8 cellular contexts compared by ENCODE assay signal in the genomic region with DNA sequence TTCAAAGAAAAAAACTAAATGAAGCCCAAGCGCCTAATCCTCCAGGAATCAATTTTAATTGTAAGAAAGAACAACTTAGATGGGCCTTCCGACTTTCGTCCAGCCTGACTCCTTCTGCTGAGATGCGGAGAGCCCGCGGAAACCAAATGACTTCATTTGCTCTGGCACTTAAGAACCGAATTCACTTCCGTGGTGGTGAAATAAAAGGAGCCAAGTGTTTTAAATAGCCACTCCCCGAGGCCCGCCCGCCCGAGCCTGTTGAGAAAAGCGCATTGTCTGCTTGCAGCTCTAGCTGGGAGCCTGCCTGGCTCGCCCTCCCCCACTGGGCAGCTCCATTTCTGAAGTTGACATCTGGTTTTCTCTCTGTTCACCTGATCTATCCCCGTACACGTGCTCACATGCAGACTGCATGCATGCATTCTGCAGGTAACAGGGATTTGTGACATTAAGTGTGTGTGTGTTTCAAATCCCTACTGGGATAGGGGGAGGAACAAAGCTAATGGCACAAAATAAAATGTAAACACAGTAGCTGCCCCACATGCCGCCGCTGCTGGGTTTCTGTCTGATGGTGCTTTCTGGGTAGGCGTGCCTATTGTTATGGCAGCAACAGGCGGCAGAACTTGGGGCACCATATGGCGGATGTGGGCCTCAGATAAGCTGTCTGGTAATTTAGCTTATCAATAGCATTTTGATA. TPM values are rescaled to one million over a fixed set of nuclear protein-coding genes. Genes with fewer than 3 reads are reported as not detected.
A peak's percentile ranks its signal among the peaks of the same experiment; 100 is the strongest.
DNase-seq lines count a peak whose midpoint lies in the region; ATAC-seq, FAIRE-seq and TF ChIP-seq lines count a peak whose summit lies in the region.

No MANE protein-coding gene starts in this region.

- peaks cover 17% of the 10 kb centered on the region for H4K20me1 ChIP-seq in HepG2 (ENCODE audit: insufficient read depth, low read length)
- peaks cover 28% of the 10 kb centered on the region for H4K20me1 ChIP-seq in smooth muscle cell (ENCODE audit: low read depth)

- no peaks in the 10 kb centered on the region for H3K36me3 Mint-ChIP-seq in activated T-cell treated with anti-CD3 and anti-CD28 coated beads, Interleukin-2, amount 50 U/mL, for 24 hours (ENCODE audit: low read depth)

- H2AFZ ChIP-seq in HepG2 (ENCODE audit: low read length) (no peak overlapping the region), smooth muscle cell (ENCODE audit: low read depth) (no peak overlapping the region)

- no peak overlapping the region for H3K4me3 ChIP-seq in HepG2 (replicated peaks in 1 of 3; ENCODE audit: insufficient read depth in 1 of 3, low read depth in 2 of 3, low read length in 3 of 3)
- H3K4me3 ChIP-seq in right lobe of liver, result no peak overlapping the region
- H3K4me3 ChIP-seq in smooth muscle cell, result peak overlapping the region; percentile 78

- 73% methylated on average over 21 of the region's 21 CpGs for WGBS in HepG2 (ENCODE audit: low lambda C conversion rate)
- 35% methylated on average over 19 of the region's 21 CpGs for WGBS in right lobe of liver (ENCODE audit: insufficient coverage, low coverage, low lambda C conversion rate, missing lambda C conversion rate)
- 4% methylated on average over 21 of the region's 21 CpGs for WGBS in smooth muscle cell (ENCODE audit: low lambda C conversion rate)

- intact Hi-C loops in HepG2 (cut with micrococcal nuclease; ENCODE audit: unreplicated experiment) (no loop called here), right lobe of liver (cut with DNase I) (no loop called here)

- H3K27me3 ChIP-seq in HepG2 (ENCODE audit: control insufficient read depth in 1 of 2, insufficient read depth in 2 of 2, low read length in 2 of 2), result no peaks in the 10 kb centered on the region
- no peaks in the 10 kb centered on the region for H3K27me3 ChIP-seq in right lobe of liver
- H3K27me3 ChIP-seq in smooth muscle cell (ENCODE audit: low read depth), result no peaks in the 10 kb centered on the region

- no peak overlapping the region for H3K9ac ChIP-seq in HepG2 (ENCODE audit: insufficient read depth, low read depth, low read length)
- peak overlapping the region; percentile 87 for H3K9ac ChIP-seq in smooth muscle cell (ENCODE audit: low read depth)

- in situ Hi-C loops in HepG2 (cut with HindIII; ENCODE audit: extremely low pct_ligation_motif_present, low pct_unique_long_range_greater_than_20kb), result no loop called here

- no peak for TF ChIP-seq RAD21 in HepG2 (CRISPR knock-in tag; IDR thresholded peaks at IDR 0.05)

- FAIRE-seq in HepG2 (lab: Jason Lieb, UNC), result no peak

- no peak overlapping the region for H3K27ac Mint-ChIP-seq in activated T-cell treated with anti-CD3 and anti-CD28 coated beads, Interleukin-2, amount 50 U/mL, for 24 hours

- H3K4me1 Mint-ChIP-seq in activated T-cell treated with anti-CD3 and anti-CD28 coated beads, Interleukin-2, amount 50 U/mL, for 24 hours (ENCODE audit: low read depth), result peaks cover 8% of the 10 kb centered on the region

- no TSS peak for BruUV-seq in HepG2 (replicated peaks; lab: Mats Ljungman, UMichigan)

- H3F3A ChIP-seq in smooth muscle cell (ENCODE audit: low read depth), result peaks cover 36% of the 10 kb centered on the region

- H3K4me1 ChIP-seq in HepG2 (ENCODE audit: insufficient read depth, low read length), result peaks cover 93% of the 10 kb centered on the region
- peaks cover 0 to 48% (median 5%) of the 10 kb centered on the region in 4 donors for H3K4me1 ChIP-seq in right lobe of liver
- peaks cover 79% of the 10 kb centered on the region for H3K4me1 ChIP-seq in smooth muscle cell (ENCODE audit: low read depth)

- H3K4me3 Mint-ChIP-seq in activated T-cell treated with anti-CD3 and anti-CD28 coated beads, Interleukin-2, amount 50 U/mL, for 24 hours, result no peak overlapping the region

- H3K27me3 Mint-ChIP-seq in activated T-cell treated with anti-CD3 and anti-CD28 coated beads, Interleukin-2, amount 50 U/mL, for 24 hours, result peaks cover 97% of the 10 kb centered on the region

- H3K27ac ChIP-seq in HepG2 (ENCODE audit: extremely low read length, insufficient read depth, low read length) (no peak overlapping the region), right lobe of liver (no peak overlapping the region), caudate nucleus (ENCODE audit: low read depth, low read length) (peak overlapping the region; percentile 72), smooth muscle cell (ENCODE audit: low read depth) (peak overlapping the region; percentile 99)

- DNase-seq in HepG2 (ENCODE audit: low spot score), result peak; percentile 44
- no peak for DNase-seq in right lobe of liver
- DNase-seq in NCI-H69 (lab: John Stamatoyannopoulos, UW), result peak; percentile 99
- DNase-seq in caudate nucleus (lab: John Stamatoyannopoulos, UW), result peak in 59 of 61 donors; percentile 30 to 92 (median 75)
- peak; percentile 81 for DNase-seq in iPS-NIHi11 (ENCODE audit: low spot score)
- peak; percentile 27 for DNase-seq in smooth muscle cell (lab: John Stamatoyannopoulos, UW; ENCODE audit: unreplicated experiment)
- no peak for DNase-seq in activated T-cell treated with anti-CD3 and anti-CD28 coated beads, Interleukin-2, amount 50 U/mL, for 24 hours

- H3K9me3 Mint-ChIP-seq in activated T-cell treated with anti-CD3 and anti-CD28 coated beads, Interleukin-2, amount 50 U/mL, for 24 hours, result no peaks in the 10 kb centered on the region

- TF ChIP-seq POLR2A in HepG2 (IDR thresholded peaks at IDR 0.05; ENCODE audit: insufficient read depth in 1 of 2, low read depth in 2 of 2, low read length in 2 of 2) (no peak), right lobe of liver (IDR thresholded peaks at IDR 0.05) (no peak)

- no peak for TF ChIP-seq CTCF in HepG2 (CRISPR knock-in tag; IDR thresholded peaks at IDR 0.05)
- TF ChIP-seq CTCF in right lobe of liver (IDR thresholded peaks at IDR 0.05), result no peak
- no peak for TF ChIP-seq CTCF in smooth muscle cell (IDR thresholded peaks at IDR 0.05; ENCODE audit: borderline replicate concordance, insufficient read depth, poor library complexity, severe bottlenecking)

- POLR2A ChIA-PET in HepG2 (lab: Yijun Ruan, JAX), result interaction anchor here (0.6 to 3.0 kb wide), 4 partner anchors 12 to 166 kb away, joined by 4 to 20 read pairs (median 10); no protein-coding TSS in a partner anchor

- H3K36me3 ChIP-seq in HepG2 (replicated peaks in 1 of 2; ENCODE audit: control insufficient read depth in 1 of 2, insufficient read depth in 2 of 2, low read length in 2 of 2) (no peaks in the 10 kb centered on the region; a peak in 3 of 5 replicates), right lobe of liver (no peaks in the 10 kb centered on the region), smooth muscle cell (ENCODE audit: low read depth) (no peaks in the 10 kb centered on the region)

- H3K79me2 ChIP-seq in HepG2 (ENCODE audit: insufficient read depth, low read length) (peaks cover 97% of the 10 kb centered on the region), smooth muscle cell (ENCODE audit: low read depth) (peaks cover 100% of the 10 kb centered on the region)

- H3K9me3 ChIP-seq in HepG2 (ENCODE audit: low read length) (no peaks in the 10 kb centered on the region), right lobe of liver (no peaks in the 10 kb centered on the region), smooth muscle cell (replicated peaks; ENCODE audit: low read depth) (no peaks in the 10 kb centered on the region)

- peak; percentile 67 for ATAC-seq in HepG2
- no peak for ATAC-seq in right lobe of liver
- no peak for ATAC-seq in GM21360 (IDR thresholded peaks at IDR 0.05; ENCODE audit: unreplicated experiment)

- TF ChIP-seq EP300 in HepG2 (IDR thresholded peaks at IDR 0.05; ENCODE audit: low read depth in 2 of 2, low read length in 2 of 2) (no peak), HepG2 (CRISPR knock-in tag; IDR thresholded peaks at IDR 0.05; ENCODE audit: borderline replicate concordance) (no peak)

- H3K4me2 ChIP-seq in HepG2 (ENCODE audit: low read depth, low read length) (peak overlapping the region; percentile 29; the same call in 1 of the 2 replicates), smooth muscle cell (peak overlapping the region; percentile 84)

- CTCF ChIA-PET in HepG2 (lab: Yijun Ruan, JAX; ENCODE audit: low intra/inter-chr PET ratio, low total read pairs), result no interaction called here

RNA-seq across cellular contexts. Expression of a gene that starts 6.2 kb away (rescaled TPM):
- total RNA-seq in HepG2 (2016; rRNA removed; fragmentation: Illumina TruSeq; extraction: Trizol), result 30.5 and 40.7 TPM in 2 replicates
- total RNA-seq in HepG2 (2016; cell fraction: cytosol; rRNA removed; fragmentation: Illumina TruSeq; extraction: Trizol; ENCODE audit: low read depth), result 8.3 and 11.7 TPM in 2 replicates
- 29.5 and 36.2 TPM in 2 replicates for total RNA-seq in HepG2 (2016; cell fraction: insoluble cytoplasmic fraction; rRNA removed; fragmentation: Illumina TruSeq; extraction: Trizol)
- 23.8 and 25.3 TPM in 2 replicates for total RNA-seq in HepG2 (2016; cell fraction: membrane; rRNA removed; fragmentation: Illumina TruSeq; extraction: Trizol)
- total RNA-seq in HepG2 (2016; cell fraction: nucleus; rRNA removed; fragmentation: Illumina TruSeq; extraction: Trizol), result 42.8 and 45.0 TPM in 2 replicates
- polyA plus RNA-seq in HepG2 (2011; rRNA removed), result 17.0 and 20.1 TPM in 2 replicates
- polyA plus RNA-seq in HepG2 (2011; cell fraction: cytosol; rRNA removed), result 13.0 and 14.1 TPM in 2 replicates
- polyA plus RNA-seq in HepG2 (2011; cell fraction: nucleus; rRNA removed), result 33.6 and 34.8 TPM in 2 replicates
- polyA plus RNA-seq in HepG2 (2012), result 25.7 and 29.3 TPM in 2 replicates
- 0.77 and 0.92 TPM in 2 replicates for polyA plus RNA-seq in HepG2 (2016; cell fraction: cytosol; fragmentation: Illumina TruSeq; extraction: Trizol; ENCODE audit: low read depth)
- polyA plus RNA-seq in HepG2 (2016; cell fraction: insoluble cytoplasmic fraction; fragmentation: Illumina TruSeq; extraction: Trizol; ENCODE audit: low read depth), result 19.7 and 21.0 TPM in 2 replicates
- polyA plus RNA-seq in HepG2 (2016; cell fraction: membrane; fragmentation: Illumina TruSeq; extraction: Trizol; ENCODE audit: low read depth), result 2.6 and 3.3 TPM in 2 replicates
- polyA plus RNA-seq in HepG2 (2016; cell fraction: nucleus; fragmentation: Illumina TruSeq; extraction: Trizol; ENCODE audit: insufficient read depth, low read depth), result 21.1 and 21.8 TPM in 2 replicates
- 45.9 and 178 TPM in 2 replicates for polyA minus RNA-seq in HepG2 (2011; rRNA and poly(A)+ RNA removed; ENCODE audit: low replicate concordance)
- 37.4 and 37.9 TPM in 2 replicates for polyA minus RNA-seq in HepG2 (2011; cell fraction: cytosol; rRNA and poly(A)+ RNA removed)
- polyA minus RNA-seq in HepG2 (2011; cell fraction: nucleus; rRNA and poly(A)+ RNA removed), result 69.4 and 79.4 TPM in 2 replicates
- total RNA-seq in right lobe of liver, result 10 to 100 TPM; 28.3 to 41.5 (median 32.2) TPM
- 181 and 191 TPM in 2 replicates for total RNA-seq in smooth muscle cell
- polyA plus RNA-seq in smooth muscle cell, result 63.0 and 66.9 TPM in 2 replicates

Comparison
In these comparisons a context has a peak if more than half of its experiments do, and no peak if none do; other contexts are left out.
1. DNase-seq: peak in HepG2 (single experiment), NCI-H69 (single experiment), caudate nucleus (59 of 61), iPS-NIHi11 (single experiment) and smooth muscle cell (single experiment); none in right lobe of liver (0 of 3) and activated T-cell treated with anti-CD3 and anti-CD28 coated beads, Interleukin-2, amount 50 U/mL, for 24 hours (single experiment).
2. H3K27ac ChIP-seq: peak in caudate nucleus (single experiment) and smooth muscle cell (single experiment); none in HepG2 (single experiment) and right lobe of liver (0 of 3).